ENCODE assay signal across 20 cellular contexts in the genomic region with DNA sequence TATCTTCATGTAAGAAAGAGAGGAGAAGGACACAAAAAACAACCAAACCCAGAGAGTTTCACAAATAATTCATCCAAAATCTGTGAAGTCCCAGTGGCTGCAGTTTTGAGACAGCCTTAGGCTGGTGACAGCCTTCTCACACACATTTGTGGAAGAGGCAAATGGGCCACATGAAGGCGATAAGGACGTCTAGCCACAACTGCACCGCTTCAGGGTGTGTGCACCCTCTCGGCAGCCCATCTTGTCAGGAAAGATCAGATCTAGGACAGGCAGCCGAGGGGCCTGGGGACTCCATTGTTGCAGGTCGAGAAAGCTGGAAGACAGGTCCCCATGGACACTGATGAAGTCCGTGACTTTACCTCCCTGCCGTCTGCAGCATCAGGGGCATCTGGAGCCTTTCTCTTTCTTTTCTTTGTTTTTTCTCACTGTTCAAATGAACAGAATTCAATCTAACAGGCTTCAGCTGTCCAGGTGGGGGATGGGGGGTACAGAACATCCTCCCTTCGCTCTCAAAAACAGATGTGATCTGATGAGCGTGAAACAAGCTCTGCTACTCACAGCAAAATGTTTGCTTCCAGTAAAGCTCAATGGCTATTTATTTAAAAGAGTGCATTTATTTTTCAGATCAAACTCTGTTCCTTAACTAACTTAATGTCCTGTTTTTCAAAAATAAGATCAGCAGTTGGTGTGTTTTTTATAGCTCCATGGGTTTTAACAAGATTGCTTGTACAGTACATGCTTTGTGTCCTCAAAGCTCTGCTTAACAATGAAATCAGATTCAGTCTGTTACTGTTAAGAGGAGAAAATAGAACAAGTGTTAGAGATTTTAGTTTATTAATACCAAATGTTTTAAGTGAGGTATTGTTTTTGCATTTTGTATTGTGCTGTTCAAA.
DNase-seq lines count a peak whose midpoint lies in the region; ATAC-seq and TF ChIP-seq lines count a peak whose summit lies in the region.
"Had no signal": no experiment of that assay in that cellular context is flagged by ENCODE, and none has a peak within 500 bp of the region (broad histone marks: within the 10 kb centered on the region; RNA-seq: fewer than 3 reads in every experiment).

No MANE protein-coding gene starts in this region.

- H3K36me3 ChIP-seq in BE2C, result peaks cover 81% of the 10 kb centered on the region
- H3K36me3 ChIP-seq: uterus had no signal

- H3K36me3 Mint-ChIP-seq in brain (peaks cover 68% of the 10 kb centered on the region), nephron progenitor cell (ENCODE audit: low read depth) (peaks cover 64% of the 10 kb centered on the region)

- no peaks in the 10 kb centered on the region for H3K27me3 ChIP-seq in BE2C
- H3K27me3 ChIP-seq: heart left ventricle, right atrium auricular region, testis, uterus had no signal

- no peak overlapping the region for H3K4me3 Mint-ChIP-seq in brain
- H3K4me3 Mint-ChIP-seq in nephron progenitor cell, result no peak overlapping the region
- H3K4me3 Mint-ChIP-seq: activated CD8-positive, alpha-beta T cell treated with anti-CD3 and anti-CD28 coated beads, Interleukin-2, amount 10 ng/mL, durations not matched to agents 7 days and 5 days had no signal

- DNase-seq in BE2C (peak; percentile 77), OCI-M1 (lab: John Stamatoyannopoulos, UW) (peak; percentile 17), nephron progenitor cell (no peak), activated T-cell treated with anti-CD3 and anti-CD28 coated beads for 4 hours (no peak), SKM-1 (lab: John Stamatoyannopoulos, UW; ENCODE audit: unreplicated experiment) (no peak)
- DNase-seq: ACHN; activated CD8-positive, alpha-beta T cell treated with anti-CD3 and anti-CD28 coated beads, Interleukin-2, amount 10 ng/mL, durations not matched to agents 7 days and 5 days; activated gamma-delta T cell; C1 segment of cervical spinal cord; cerebellar nuclear complex; heart left ventricle; NCI-H510A treated with DMSO at 0.1 percent for 48 hours; stimulated activated CD4-positive, alpha-beta T cell treated with anti-CD3 and anti-CD28 coated beads, Interleukin-4, amount 100 ng/mL, for 4 hours; stimulated activated naive CD4-positive, alpha-beta T cell; testis; uterus had no signal

- H3K27me3 Mint-ChIP-seq in brain (no peaks in the 10 kb centered on the region), nephron progenitor cell (ENCODE audit: low read depth, poor library complexity) (peaks cover 3% of the 10 kb centered on the region)

- TF ChIP-seq CTCF in BE2C (IDR thresholded peaks at IDR 0.05; ENCODE audit: low read depth, low read length), result no peak
- TF ChIP-seq CTCF in brain (conservative IDR thresholded peaks at IDR 0.05), result no peak
- no peak for TF ChIP-seq CTCF in nephron progenitor cell (IDR thresholded peaks at IDR 0.05)

- peak overlapping the region; percentile 32 to 92 (median 83) for H3K27ac Mint-ChIP-seq in brain
- H3K27ac Mint-ChIP-seq in nephron progenitor cell, result peak overlapping the region; percentile 76
- H3K27ac Mint-ChIP-seq: activated CD8-positive, alpha-beta T cell treated with anti-CD3 and anti-CD28 coated beads, Interleukin-2, amount 10 ng/mL, durations not matched to agents 7 days and 5 days had no signal

- H3K4me3 ChIP-seq in BE2C (ENCODE audit: low read depth, low read length), result peak overlapping the region; percentile 25
- H3K4me3 ChIP-seq: heart left ventricle, right atrium auricular region, testis, uterus had no signal

- H3K4me1 ChIP-seq in BE2C, result peaks cover 21% of the 10 kb centered on the region
- H3K4me1 ChIP-seq: heart left ventricle, right atrium auricular region, uterus had no signal

- no peaks in the 10 kb centered on the region for H3K9me3 ChIP-seq in BE2C
- H3K9me3 ChIP-seq: heart left ventricle, right atrium auricular region, testis, uterus had no signal

- ATAC-seq in HG03521 (IDR thresholded peaks at IDR 0.05; ENCODE audit: unreplicated experiment) (no peak), HG02571 (IDR thresholded peaks at IDR 0.05; ENCODE audit: unreplicated experiment) (no peak)
- ATAC-seq: activated CD8-positive, alpha-beta T cell treated with anti-CD3 and anti-CD28 coated beads, Interleukin-2, amount 10 ng/mL, durations not matched to agents 7 days and 5 days; heart left ventricle had no signal

- no peaks in the 10 kb centered on the region for H3K9me3 Mint-ChIP-seq in brain
- no peaks in the 10 kb centered on the region for H3K9me3 Mint-ChIP-seq in nephron progenitor cell

- H3K4me1 Mint-ChIP-seq in brain, result peaks cover 41% of the 10 kb centered on the region
- H3K4me1 Mint-ChIP-seq in nephron progenitor cell, result peaks cover 41% of the 10 kb centered on the region

Comparison
In these comparisons a context has a peak if more than half of its experiments do, and no peak if none do; other contexts are left out.
1. DNase-seq: peak in BE2C (single experiment) and OCI-M1 (single experiment); none in nephron progenitor cell (single experiment), activated T-cell treated with anti-CD3 and anti-CD28 coated beads for 4 hours (single experiment) and SKM-1 (single experiment).